Comparison of ENCODE assay signal across 1 cellular context in genomic region chr12:102119674-102120563, GRCh38.
A peak's percentile ranks its signal among the peaks of the same experiment; 100 is the strongest.
TF ChIP-seq lines count a peak whose summit lies in the region.

NUP37 (minus strand) TSS chr12:102120114; CDS start chr12:102118518, 1,596 bp downstream.
PARPBP (plus strand) TSS chr12:102120183; CDS start chr12:102123889, 3,706 bp downstream.

TF ChIP-seq in HEK293, 187 proteins besides CTCF, POLR2A, EP300 and RAD21 (continued from another document and continues in another):
- peak; percentile 53; the same call in 1 of the 2 replicates for TF ChIP-seq ZBTB10 (tag by site-specific recombination; IDR thresholded peaks at IDR 0.05)
- TF ChIP-seq ZSCAN30 (tag by site-specific recombination; IDR thresholded peaks at IDR 0.05) = 0 out of 2 replicates have a peak, but pooled peaks have one; percentile 48
- TF ChIP-seq ZNF513 (tag by site-specific recombination; IDR thresholded peaks at IDR 0.05) = no peak
- TF ChIP-seq ZNF701 (tag by site-specific recombination; IDR thresholded peaks at IDR 0.05) = no peak
- no peak for TF ChIP-seq ZNF169 (tag by site-specific recombination; IDR thresholded peaks at IDR 0.05)
- peak; percentile 80 for TF ChIP-seq MZF1 (tag by site-specific recombination; IDR thresholded peaks at IDR 0.05; ENCODE audit: borderline replicate concordance)
- TF ChIP-seq ZXDB (tag by site-specific recombination; IDR thresholded peaks at IDR 0.05) = peak; percentile 93
- TF ChIP-seq ZNF202 (tag by site-specific recombination; IDR thresholded peaks at IDR 0.05; ENCODE audit: borderline replicate concordance) = no peak
- peak; percentile 26; the same call in 1 of the 2 replicates for TF ChIP-seq ZNF610 (tag by site-specific recombination; IDR thresholded peaks at IDR 0.05; ENCODE audit: borderline replicate concordance)
- TF ChIP-seq ZNF416 (tag by site-specific recombination; IDR thresholded peaks at IDR 0.05) = no peak
- TF ChIP-seq ZNF580 (tag by site-specific recombination; IDR thresholded peaks at IDR 0.05) = peak; percentile 72; the same call in 1 of the 2 replicates
- TF ChIP-seq ZNF433 (tag by site-specific recombination; IDR thresholded peaks at IDR 0.05; ENCODE audit: low read depth) = no peak
- TF ChIP-seq ZNF621 (tag by site-specific recombination; IDR thresholded peaks at IDR 0.05) = no peak
- TF ChIP-seq ZNF138 (tag by site-specific recombination; IDR thresholded peaks at IDR 0.05; ENCODE audit: borderline replicate concordance) = no peak
- no peak for TF ChIP-seq ZNF791 (tag by site-specific recombination; IDR thresholded peaks at IDR 0.05)
- TF ChIP-seq ZNF18 (tag by site-specific recombination; IDR thresholded peaks at IDR 0.05) = no peak
- TF ChIP-seq ZBTB20 (tag by site-specific recombination; IDR thresholded peaks at IDR 0.05) = peak; percentile 85
- TF ChIP-seq ZSCAN18 (tag by site-specific recombination; IDR thresholded peaks at IDR 0.05) = 0 out of 2 replicates have a peak, but pooled peaks have one; percentile 46
- TF ChIP-seq KLF17 (tag by site-specific recombination; IDR thresholded peaks at IDR 0.05) = peak; percentile 87
- no peak; the same call in 1 of the 2 replicates for TF ChIP-seq ZNF394 (tag by site-specific recombination; IDR thresholded peaks at IDR 0.05; ENCODE audit: borderline replicate concordance)
- TF ChIP-seq ZNF704 (tag by site-specific recombination; IDR thresholded peaks at IDR 0.05) = no peak
- peak; percentile 13; the same call in 1 of the 2 replicates for TF ChIP-seq KLF9 (tag by site-specific recombination; IDR thresholded peaks at IDR 0.05; ENCODE audit: low read depth)
- no peak; the same call in 1 of the 2 replicates for TF ChIP-seq ZBTB8A (tag by site-specific recombination; IDR thresholded peaks at IDR 0.05)
- 0 out of 2 replicates have a peak, but pooled peaks have one; percentile 12 for TF ChIP-seq ZNF558 (tag by site-specific recombination; IDR thresholded peaks at IDR 0.05)
- no peak for TF ChIP-seq ZNF157 (tag by site-specific recombination; IDR thresholded peaks at IDR 0.05)
- TF ChIP-seq INSM2 (tag by site-specific recombination; IDR thresholded peaks at IDR 0.05) = no peak; the same call in 1 of the 2 replicates
- TF ChIP-seq MEIS1 (CRISPR knock-in tag; IDR thresholded peaks at IDR 0.05; ENCODE audit: borderline replicate concordance) = no peak
- no peak for TF ChIP-seq ZNF510 (tag by site-specific recombination; IDR thresholded peaks at IDR 0.05; ENCODE audit: insufficient replicate concordance)
- peak; percentile 37; the same call in 1 of the 2 replicates for TF ChIP-seq ZNF449 (tag by site-specific recombination; IDR thresholded peaks at IDR 0.05)
- 0 out of 2 replicates have a peak, but pooled peaks have one; percentile 9 for TF ChIP-seq ZNF280D (tag by site-specific recombination; IDR thresholded peaks at IDR 0.05)
- peak; percentile 46; the same call in 1 of the 2 replicates for TF ChIP-seq ZNF341 (tag by site-specific recombination; IDR thresholded peaks at IDR 0.05; ENCODE audit: low read depth)
- no peak for TF ChIP-seq ZNF19 (tag by site-specific recombination; IDR thresholded peaks at IDR 0.05; ENCODE audit: low read depth)
- no peak for TF ChIP-seq ZNF785 (tag by site-specific recombination; IDR thresholded peaks at IDR 0.05)
- no peak for TF ChIP-seq ZNF398 (tag by site-specific recombination; IDR thresholded peaks at IDR 0.05)
- TF ChIP-seq ZBTB7A (tag by site-specific recombination; IDR thresholded peaks at IDR 0.05; ENCODE audit: low read depth) = peak; percentile 79; the same call in 1 of the 2 replicates
- peak; percentile 69; the same call in 1 of the 2 replicates for TF ChIP-seq ZNF660 (tag by site-specific recombination; IDR thresholded peaks at IDR 0.05)
- TF ChIP-seq ZNF426 (tag by site-specific recombination; IDR thresholded peaks at IDR 0.05) = no peak
- TF ChIP-seq GLI2 (tag by site-specific recombination; IDR thresholded peaks at IDR 0.05; ENCODE audit: borderline replicate concordance, low read depth) = no peak
- no peak for TF ChIP-seq ZNF175 (tag by site-specific recombination; IDR thresholded peaks at IDR 0.05)
- TF ChIP-seq ZNF530 (tag by site-specific recombination; IDR thresholded peaks at IDR 0.05; ENCODE audit: low read depth) = no peak
